Comparison of ENCODE assay signal across 12 cellular contexts in genomic region chr1:42784547-42784945, GRCh38. TPM values are rescaled to one million over a fixed set of nuclear protein-coding genes. Genes with fewer than 3 reads are reported as not detected.
A peak's percentile ranks its signal among the peaks of the same experiment; 100 is the strongest.
DNase-seq lines count a peak whose midpoint lies in the region; ATAC-seq, FAIRE-seq and TF ChIP-seq lines count a peak whose summit lies in the region.
"Had no signal": no experiment of that assay in that cellular context is flagged by ENCODE, and none has a peak within 500 bp of the region (broad histone marks: within the 10 kb centered on the region; RNA-seq: fewer than 3 reads in every experiment).

No MANE protein-coding gene starts in this region.

- peaks cover 22% of the 10 kb centered on the region for H3K4me1 Mint-ChIP-seq in CD8-positive, alpha-beta T cell (ENCODE audit: low read depth)

- H3K36me3 Mint-ChIP-seq in CD8-positive, alpha-beta T cell, result peaks cover 22% of the 10 kb centered on the region

- no peak overlapping the region for H3K4me2 ChIP-seq in endothelial cell of umbilical vein (ENCODE audit: insufficient read depth, low read length)

- dilution Hi-C loops in endothelial cell of umbilical vein (cut with MboI; ENCODE audit: extremely low pct_ligation_motif_present, low sequenced_read_pairs), result no loop called here

- 87 to 88% (median 88%) methylated on average over 18 of the region's 18 CpGs for WGBS in psoas muscle, 3 donors

- no peak for TF ChIP-seq CTCF in CD8-positive, alpha-beta T cell (IDR thresholded peaks at IDR 0.05)
- TF ChIP-seq CTCF in endothelial cell of umbilical vein (IDR thresholded peaks at IDR 0.05; ENCODE audit: extremely low read depth in 1 of 2, insufficient read depth in 1 of 2, low read depth in 1 of 2, low read length in 2 of 2) (no peak), psoas muscle (IDR thresholded peaks at IDR 0.05) (no peak)

- H3K9me3 ChIP-seq in CD8-positive, alpha-beta T cell (ENCODE audit: low read length), result no peaks in the 10 kb centered on the region
- H3K9me3 ChIP-seq in endothelial cell of umbilical vein (replicated peaks; ENCODE audit: control insufficient read depth, insufficient read depth, low read length), result no peaks in the 10 kb centered on the region
- no peaks in the 10 kb centered on the region for H3K9me3 ChIP-seq in psoas muscle

- no peaks in the 10 kb centered on the region for H3K27me3 ChIP-seq in ACC112 (ENCODE audit: insufficient read depth, low read length)
- no peaks in the 10 kb centered on the region for H3K27me3 ChIP-seq in CD8-positive, alpha-beta T cell (ENCODE audit: insufficient read depth, low read length)
- no peaks in the 10 kb centered on the region for H3K27me3 ChIP-seq in endothelial cell of umbilical vein (ENCODE audit: control insufficient read depth in 2 of 2, insufficient read depth in 2 of 2, low read length in 2 of 2)
- peaks cover 0 to 11% (median 2%) of the 10 kb centered on the region in 3 donors for H3K27me3 ChIP-seq in psoas muscle (ENCODE audit: insufficient read depth in 3 of 3, low read length in 2 of 3)

- no peak overlapping the region for H3K27ac Mint-ChIP-seq in CD8-positive, alpha-beta T cell

- no peaks in the 10 kb centered on the region for H3K79me2 ChIP-seq in ACC112 (ENCODE audit: control insufficient read depth, insufficient read depth, low read length, unreplicated experiment)
- H3K79me2 ChIP-seq in endothelial cell of umbilical vein (ENCODE audit: control insufficient read depth, insufficient read depth, low read length), result no peaks in the 10 kb centered on the region

- BruUV-seq in endothelial cell of umbilical vein (replicated peaks; lab: Mats Ljungman, UMichigan), result no TSS peak

- TF ChIP-seq POLR2A in endothelial cell of umbilical vein (IDR thresholded peaks at IDR 0.05; ENCODE audit: low read depth, low read length), result no peak

- 0 out of 2 replicates have a peak overlapping the region, but pooled peaks have one; percentile 74 for H3K4me3 ChIP-seq in ACC112 (ENCODE audit: low read depth, low read length)
- H3K4me3 ChIP-seq in CD8-positive, alpha-beta T cell (ENCODE audit: low read depth, low read length), result peak overlapping the region; percentile 61
- H3K4me3 ChIP-seq in endothelial cell of umbilical vein (replicated peaks in 1 of 3; ENCODE audit: insufficient read depth in 1 of 3, low read depth in 1 of 3, low read length in 3 of 3), result no peak overlapping the region
- peak overlapping the region; percentile 61 for H3K4me3 ChIP-seq in psoas muscle

- ATAC-seq in CD8-positive, alpha-beta T cell, result no peak
- ATAC-seq in psoas muscle (peak in 2 of 4 donors; percentile 22 to 31), HG02763 (IDR thresholded peaks at IDR 0.05; ENCODE audit: unreplicated experiment) (no peak), HG02798 (IDR thresholded peaks at IDR 0.05; ENCODE audit: poor library complexity, unreplicated experiment) (no peak)

- no peak overlapping the region for H3K9ac ChIP-seq in endothelial cell of umbilical vein (replicated peaks; ENCODE audit: extremely low read depth, insufficient read depth, low read length)

- DNase-seq in CD8-positive, alpha-beta T cell, result no peak
- DNase-seq in endothelial cell of umbilical vein (ENCODE audit: low read depth, low spot score), result no peak
- DNase-seq in psoas muscle, result no peak
- no peak for DNase-seq in SKM-1 treated with dmso at 0.1 percent for 144 hours (lab: John Stamatoyannopoulos, UW; ENCODE audit: unreplicated experiment)
- no peak for DNase-seq in HK-2 (ENCODE audit: unreplicated experiment)
- DNase-seq: NCI-H1694 treated with DMSO at 0.1 percent for 48 hours, NCI-H510A had no signal

- intact Hi-C loops in CD8-positive, alpha-beta T cell (cut with DNase I, micrococcal nuclease), result loop anchor here in 1 of 2 experiments (2.0 kb wide), 1 partner anchor 32 kb away; the partner anchor contains the start of genes ERMAP and SVBP
- intact Hi-C loops in endothelial cell of umbilical vein (cut with micrococcal nuclease), result loop anchor here (2.0 kb wide), 1 partner anchor 32 kb away; the partner anchor contains the start of genes ERMAP and SVBP
- intact Hi-C loops in psoas muscle (cut with DNase I), result no loop called here

- no peaks in the 10 kb centered on the region for H4K20me1 ChIP-seq in endothelial cell of umbilical vein (replicated peaks; ENCODE audit: control insufficient read depth, extremely low read depth, insufficient read depth, low read length)

- H2AFZ ChIP-seq in ACC112 (ENCODE audit: low read length, unreplicated experiment) (no peak overlapping the region), endothelial cell of umbilical vein (ENCODE audit: low read depth, low read length) (peak overlapping the region; percentile 88)

- H3K4me1 ChIP-seq in ACC112 (ENCODE audit: control insufficient read depth, insufficient read depth, low read length, unreplicated experiment) (peaks cover 6% of the 10 kb centered on the region), endothelial cell of umbilical vein (ENCODE audit: control insufficient read depth, extremely low read depth, insufficient read depth, low read length) (peaks cover 8% of the 10 kb centered on the region), psoas muscle (no peaks in the 10 kb centered on the region)
- peaks cover 16% of the 10 kb centered on the region for H3K4me1 ChIP-seq in CD8-positive, alpha-beta T cell (ENCODE audit: insufficient read depth, low read length)

- CTCF ChIA-PET in CD8-positive, alpha-beta T cell (lab: Charles Lee), result interaction anchor here (0.9 kb wide), 1 partner anchor 289 kb away, joined by 4 read pairs; no protein-coding TSS in a partner anchor
- CTCF ChIA-PET in endothelial cell of umbilical vein (lab: Charles Lee), result interaction anchor here (1.0 to 5.0 kb wide), 5 partner anchors 18 to 289 kb away, joined by 3 to 28 read pairs (median 7); partner anchors contain the start of gene ZNF691

- no peak for FAIRE-seq in endothelial cell of umbilical vein (lab: Jason Lieb, UNC)
- FAIRE-seq: endometrium had no signal

- H3K9me1 ChIP-seq in endothelial cell of umbilical vein (replicated peaks; ENCODE audit: control insufficient read depth, extremely low read depth, insufficient read depth, low read length), result no peaks in the 10 kb centered on the region

- H3K36me3 ChIP-seq in ACC112 (ENCODE audit: insufficient read depth, low read length) (no peaks in the 10 kb centered on the region), endothelial cell of umbilical vein (ENCODE audit: control insufficient read depth in 2 of 2, extremely low read depth in 1 of 2, insufficient read depth in 2 of 2, low read length in 2 of 2) (peaks cover 0 to 2% of the 10 kb centered on the region in 2 experiments), psoas muscle (ENCODE audit: insufficient read depth in 1 of 2, low read depth in 1 of 2) (peaks cover 2 to 34% of the 10 kb centered on the region in 2 donors)
- peaks cover 4% of the 10 kb centered on the region for H3K36me3 ChIP-seq in CD8-positive, alpha-beta T cell (ENCODE audit: insufficient read depth, low read length)

- H3K4me3 Mint-ChIP-seq in CD8-positive, alpha-beta T cell, result peak overlapping the region; percentile 84

- no peaks in the 10 kb centered on the region for H3K27me3 Mint-ChIP-seq in CD8-positive, alpha-beta T cell (ENCODE audit: low read depth)

- H3K27ac ChIP-seq in ACC112 (ENCODE audit: low read depth, low read length) (no peak overlapping the region), endothelial cell of umbilical vein (ENCODE audit: insufficient read depth, low read depth, low read length) (no peak overlapping the region), psoas muscle (no peak overlapping the region)
- no peak overlapping the region for H3K27ac ChIP-seq in CD8-positive, alpha-beta T cell (ENCODE audit: low read depth, low read length)
- H3K27ac ChIP-seq: VCaP had no signal

- POLR2A ChIA-PET in CD8-positive, alpha-beta T cell (lab: Charles Lee), result interaction anchor here (0.7 to 1.4 kb wide), 2 partner anchors 17 to 18 kb away, joined by 3 to 7 read pairs; partner anchors contain the start of genes C1orf50 and P3H1
- POLR2A ChIA-PET in endothelial cell of umbilical vein (lab: Charles Lee), result interaction anchor here (1.3 kb wide), 1 partner anchor 33 kb away, joined by 3 read pairs; the partner anchor contains the start of gene SVBP

- H3K9me3 Mint-ChIP-seq in CD8-positive, alpha-beta T cell, result no peaks in the 10 kb centered on the region

RNA-seq across cellular contexts. Expression of gene TMEM269, which starts 0.2 kb away (rescaled TPM):
- under 1 TPM; 0.44 to 0.57 TPM for total RNA-seq in CD8-positive, alpha-beta T cell
- not detected in 2 replicates for total RNA-seq in endothelial cell of umbilical vein
- 0.03 TPM in 1 of 2 replicates, not detected in the other for polyA plus RNA-seq in endothelial cell of umbilical vein
- 0.01 TPM in 1 of 2 replicates, not detected in the other for polyA plus RNA-seq in endothelial cell of umbilical vein (2011; cell fraction: cytosol; rRNA removed)
- polyA plus RNA-seq in endothelial cell of umbilical vein (2011; cell fraction: nucleus; rRNA removed), result 0.04 TPM in 1 of 2 replicates, not detected in the other
- polyA plus RNA-seq in endothelial cell of umbilical vein (2012), result 0.12 TPM in 1 of 2 replicates, not detected in the other
- polyA minus RNA-seq in endothelial cell of umbilical vein, result not detected in 2 replicates
- not detected for polyA minus RNA-seq in endothelial cell of umbilical vein (2011; cell fraction: cytosol; rRNA and poly(A)+ RNA removed)
- 0.14 TPM in 1 of 2 replicates, not detected in the other for polyA minus RNA-seq in endothelial cell of umbilical vein (2011; cell fraction: nucleus; rRNA and poly(A)+ RNA removed)
- total RNA-seq in psoas muscle, result under 1 TPM; 0.15 to 0.89 (median 0.30) TPM
- polyA plus RNA-seq in psoas muscle, result under 1 TPM; 0.05 to 0.07 (median 0.06) TPM

RNA-seq across cellular contexts. Expression of gene C1orf50, which starts 17.5 kb away (rescaled TPM):
- total RNA-seq in CD8-positive, alpha-beta T cell, result 10 to 100 TPM; 16.1 to 20.3 TPM
- 4.0 and 7.4 TPM in 2 replicates for total RNA-seq in endothelial cell of umbilical vein
- 2.8 and 4.8 TPM in 2 replicates for polyA plus RNA-seq in endothelial cell of umbilical vein
- polyA plus RNA-seq in endothelial cell of umbilical vein (2011; cell fraction: cytosol; rRNA removed), result 4.6 and 5.3 TPM in 2 replicates
- 4.0 and 4.6 TPM in 2 replicates for polyA plus RNA-seq in endothelial cell of umbilical vein (2011; cell fraction: nucleus; rRNA removed)
- 2.8 and 4.5 TPM in 2 replicates for polyA plus RNA-seq in endothelial cell of umbilical vein (2012)
- polyA minus RNA-seq in endothelial cell of umbilical vein, result 1.5 TPM in 2 replicates
- 1.4 TPM for polyA minus RNA-seq in endothelial cell of umbilical vein (2011; cell fraction: cytosol; rRNA and poly(A)+ RNA removed)
- 3.3 and 3.9 TPM in 2 replicates for polyA minus RNA-seq in endothelial cell of umbilical vein (2011; cell fraction: nucleus; rRNA and poly(A)+ RNA removed)
- 10 to 100 TPM in 1 of 4 donors, 1 to 10 TPM in 3; 7.5 to 10.2 (median 8.7) TPM for total RNA-seq in psoas muscle
- polyA plus RNA-seq in psoas muscle, result 1 to 10 TPM; 2.5 to 6.2 (median 4.2) TPM

RNA-seq across cellular contexts. Expression of gene P3H1, which starts 17.7 kb away (rescaled TPM):
- total RNA-seq in CD8-positive, alpha-beta T cell, result 10 to 100 TPM; 19.6 to 22.5 TPM
- total RNA-seq in endothelial cell of umbilical vein (136 and 146 TPM in 2 replicates), psoas muscle (1 to 10 TPM; 5.1 to 8.5 (median 6.2) TPM)
- polyA plus RNA-seq in endothelial cell of umbilical vein (194 and 246 TPM in 2 replicates), psoas muscle (1 to 10 TPM; 2.9 to 7.0 (median 5.1) TPM)
- polyA plus RNA-seq in endothelial cell of umbilical vein (2011; cell fraction: cytosol; rRNA removed), result 142 and 155 TPM in 2 replicates
- polyA plus RNA-seq in endothelial cell of umbilical vein (2011; cell fraction: nucleus; rRNA removed), result 270 and 291 TPM in 2 replicates
- 88.9 and 103 TPM in 2 replicates for polyA plus RNA-seq in endothelial cell of umbilical vein (2012)
- polyA minus RNA-seq in endothelial cell of umbilical vein, result 146 and 147 TPM in 2 replicates
- polyA minus RNA-seq in endothelial cell of umbilical vein (2011; cell fraction: cytosol; rRNA and poly(A)+ RNA removed), result 32.3 TPM
- polyA minus RNA-seq in endothelial cell of umbilical vein (2011; cell fraction: nucleus; rRNA and poly(A)+ RNA removed), result 60.5 and 78.9 TPM in 2 replicates

RNA-seq across cellular contexts. Expression of gene ERMAP, which starts 32.4 kb away (rescaled TPM):
- total RNA-seq in CD8-positive, alpha-beta T cell, result 1 to 10 TPM; 3.0 to 3.3 TPM
- total RNA-seq in endothelial cell of umbilical vein (7.8 and 7.9 TPM in 2 replicates), psoas muscle (1 to 10 TPM; 1.8 to 3.7 (median 2.6) TPM)
- polyA plus RNA-seq in endothelial cell of umbilical vein (6.7 and 8.6 TPM in 2 replicates), psoas muscle (1 to 10 TPM; 1.4 to 2.0 (median 1.9) TPM)
- polyA plus RNA-seq in endothelial cell of umbilical vein (2011; cell fraction: cytosol; rRNA removed), result 7.1 and 7.2 TPM in 2 replicates
- polyA plus RNA-seq in endothelial cell of umbilical vein (2011; cell fraction: nucleus; rRNA removed), result 17.7 and 20.4 TPM in 2 replicates
- polyA plus RNA-seq in endothelial cell of umbilical vein (2012), result 3.5 and 3.8 TPM in 2 replicates
- polyA minus RNA-seq in endothelial cell of umbilical vein, result 10.3 and 11.5 TPM in 2 replicates
- 2.8 TPM for polyA minus RNA-seq in endothelial cell of umbilical vein (2011; cell fraction: cytosol; rRNA and poly(A)+ RNA removed)
- polyA minus RNA-seq in endothelial cell of umbilical vein (2011; cell fraction: nucleus; rRNA and poly(A)+ RNA removed), result 7.8 and 10.5 TPM in 2 replicates

RNA-seq across cellular contexts. Expression of gene SVBP, which starts 32.7 kb away (rescaled TPM):
- 10 to 100 TPM; 17.6 to 18.3 TPM for total RNA-seq in CD8-positive, alpha-beta T cell
- total RNA-seq in endothelial cell of umbilical vein, result 24.1 and 24.7 TPM in 2 replicates
- polyA plus RNA-seq in endothelial cell of umbilical vein, result 15.1 and 18.1 TPM in 2 replicates
- 25.8 and 27.0 TPM in 2 replicates for polyA plus RNA-seq in endothelial cell of umbilical vein (2011; cell fraction: cytosol; rRNA removed)
- polyA plus RNA-seq in endothelial cell of umbilical vein (2011; cell fraction: nucleus; rRNA removed), result 10.2 and 10.6 TPM in 2 replicates
- 23.1 and 24.3 TPM in 2 replicates for polyA plus RNA-seq in endothelial cell of umbilical vein (2012)
- polyA minus RNA-seq in endothelial cell of umbilical vein, result 3.9 and 4.7 TPM in 2 replicates
- polyA minus RNA-seq in endothelial cell of umbilical vein (2011; cell fraction: cytosol; rRNA and poly(A)+ RNA removed), result 4.4 TPM
- polyA minus RNA-seq in endothelial cell of umbilical vein (2011; cell fraction: nucleus; rRNA and poly(A)+ RNA removed), result 3.0 and 5.0 TPM in 2 replicates
- 10 to 100 TPM; 11.7 to 18.4 (median 16.9) TPM for total RNA-seq in psoas muscle
- 10 to 100 TPM; 20.5 to 58.2 (median 27.2) TPM for polyA plus RNA-seq in psoas muscle

Comparison
In these comparisons a context has a peak if more than half of its experiments do, and no peak if none do; other contexts are left out.
1. H3K4me3 ChIP-seq: peak in ACC112 (single experiment), CD8-positive, alpha-beta T cell (single experiment) and psoas muscle (single experiment); none in endothelial cell of umbilical vein (0 of 3).